ENCODE assay signal across 29 cellular contexts in genomic region chr19:15517778-15518177, GRCh38. TPM values are rescaled to one million over a fixed set of nuclear protein-coding genes. Genes with fewer than 3 reads are reported as not detected.
"Had no signal": no experiment of that assay in that cellular context is flagged by ENCODE, and none has a peak within 500 bp of the region (broad histone marks: within the 10 kb centered on the region; RNA-seq: fewer than 3 reads in every experiment).

No MANE protein-coding gene starts in this region.

- H3K4me3 ChIP-seq: coronary artery, dorsolateral prefrontal cortex, esophagus squamous epithelium, gastrocnemius medialis, heart right ventricle, left lung, lower lobe of right lung, mucosa of descending colon had no signal

- H3K27ac Mint-ChIP-seq: mesothelial cell of epicardium, naive B cell had no signal

- H3K4me1 ChIP-seq: gastrocnemius medialis had no signal

- H3K4me1 Mint-ChIP-seq: mesothelial cell of epicardium had no signal

- H3K36me3 ChIP-seq: esophagus squamous epithelium, gastrocnemius medialis, heart right ventricle, left lung, lower lobe of right lung had no signal

- H3K4me3 Mint-ChIP-seq: mesothelial cell of epicardium; naive B cell; naive thymus-derived CD8-positive, alpha-beta T cell had no signal

- DNase-seq: dermis blood vessel endothelial cell; dorsolateral prefrontal cortex; effector CD4-positive, alpha-beta T cell; effector memory CD4-positive, alpha-beta T cell; erythroblast; esophagus squamous epithelium; foreskin fibroblast; foreskin melanocyte; gastrocnemius medialis; glutamatergic neuron; head of caudate nucleus; heart right ventricle; hippocampal formation; left cardiac atrium; left lung; left ventricle myocardium superior; lower lobe of right lung; mesenchymal stem cell; mucosa of descending colon; naive B cell; naive thymus-derived CD8-positive, alpha-beta T cell had no signal

- H3K27ac ChIP-seq: coronary artery, dorsolateral prefrontal cortex, epithelial cell of prostate, esophagus squamous epithelium, gastrocnemius medialis, heart right ventricle, left lung, lower lobe of right lung had no signal

- ATAC-seq: esophagus mucosa; gastrocnemius medialis; heart right ventricle; left cardiac atrium; left lung; left ventricle myocardium superior; lower lobe of right lung; mucosa of descending colon; naive thymus-derived CD8-positive, alpha-beta T cell had no signal

- H3K9me3 ChIP-seq: gastrocnemius medialis had no signal

RNA-seq across cellular contexts. Expression of gene CYP4F22, which starts 9.5 kb away (rescaled TPM):
- total RNA-seq: dermis blood vessel endothelial cell, heart right ventricle, kidney epithelial cell, left cardiac atrium, left ventricle myocardium superior, lung microvascular endothelial cell, mesenteric fat pad, mesothelial cell of epicardium, myocyte had no signal

RNA-seq across cellular contexts. Expression of gene PGLYRP2, which starts 38.5 kb away (rescaled TPM):
- total RNA-seq: dermis blood vessel endothelial cell, esophagus mucosa, esophagus squamous epithelium, gastrocnemius medialis, heart right ventricle, kidney epithelial cell, left cardiac atrium, left lung, left ventricle myocardium superior, lower lobe of right lung, lung microvascular endothelial cell, mesenteric fat pad, mesothelial cell of epicardium, mucosa of descending colon, myocyte had no signal

RNA-seq across cellular contexts. Expression of gene RASAL3, which starts 53.4 kb away (rescaled TPM):
- total RNA-seq: kidney epithelial cell, mesothelial cell of epicardium, myocyte had no signal
